Comparison of ENCODE assay signal across 8 cellular contexts in genomic region chr11:68271023-68271780, GRCh38. TPM values are rescaled to one million over a fixed set of nuclear protein-coding genes. Genes with fewer than 3 reads are reported as not detected.
A peak's percentile ranks its signal among the peaks of the same experiment; 100 is the strongest.
DNase-seq lines count a peak whose midpoint lies in the region; ATAC-seq, FAIRE-seq and TF ChIP-seq lines count a peak whose summit lies in the region.

No MANE protein-coding gene starts in this region.

- peaks cover 15% of the 10 kb centered on the region for H3K36me3 ChIP-seq in BJ (ENCODE audit: control insufficient read depth, insufficient read depth, low read length)
- H3K36me3 ChIP-seq in stomach smooth muscle (ENCODE audit: control insufficient read depth in 2 of 2, insufficient read depth in 2 of 2, low read length in 2 of 2) = peaks cover 15 to 17% of the 10 kb centered on the region in 2 donors

- peak overlapping the region; percentile 89 for H3K27ac ChIP-seq in stomach smooth muscle (ENCODE audit: low read length)

- H3K9me3 ChIP-seq in stomach smooth muscle (ENCODE audit: control insufficient read depth in 2 of 2, low read length in 2 of 2) = no peaks in the 10 kb centered on the region

- no peaks in the 10 kb centered on the region for H3K9me3 Mint-ChIP-seq in natural killer cell treated with Interleukin-12 subunit alpha and Interleukin-12 subunit beta and Interleukin-15 and Interleukin-18, amount 100 ng/mL, for 72 hours

- peaks cover 4% of the 10 kb centered on the region for H3K36me3 Mint-ChIP-seq in natural killer cell treated with Interleukin-12 subunit alpha and Interleukin-12 subunit beta and Interleukin-15 and Interleukin-18, amount 100 ng/mL, for 72 hours

- peak overlapping the region; percentile 89 for H3K4me3 Mint-ChIP-seq in natural killer cell treated with Interleukin-12 subunit alpha and Interleukin-12 subunit beta and Interleukin-15 and Interleukin-18, amount 100 ng/mL, for 72 hours

- no peak for FAIRE-seq in GM19239 (lab: Jason Lieb, UNC)
- no peak for FAIRE-seq in HTR-8/SVneo (lab: Jason Lieb, UNC)

- H3K9ac ChIP-seq in stomach smooth muscle (ENCODE audit: low read length in 2 of 2) = peak overlapping the region; percentile 85 to 94

- peaks cover 19% of the 10 kb centered on the region for H3K4me1 ChIP-seq in stomach smooth muscle (ENCODE audit: control insufficient read depth, insufficient read depth, low read length)

- peaks cover 29 to 35% of the 10 kb centered on the region in 2 donors for H3K4me1 Mint-ChIP-seq in natural killer cell treated with Interleukin-12 subunit alpha and Interleukin-12 subunit beta and Interleukin-15 and Interleukin-18, amount 100 ng/mL, for 72 hours (ENCODE audit: low read depth in 2 of 2)

- no peak for DNase-seq in BJ (ENCODE audit: low read depth)
- peak; percentile 57 for DNase-seq in GM19239 (ENCODE audit: insufficient read length, low spot score)
- DNase-seq in HTR-8/SVneo (ENCODE audit: insufficient read length, low spot score) = peak; percentile 91
- DNase-seq in OCI-M1 (lab: John Stamatoyannopoulos, UW) = peak; percentile 99
- DNase-seq in activated T-cell treated with anti-CD3 and anti-CD28 coated beads, Interleukin-2, amount 50 U/mL, for 48 hours = peak; percentile 72 to 73
- DNase-seq in fibroblast of mammary gland (ENCODE audit: low read depth) = peak; percentile 74
- DNase-seq in natural killer cell treated with Interleukin-12 subunit alpha and Interleukin-12 subunit beta and Interleukin-15 and Interleukin-18, amount 100 ng/mL, for 72 hours (ENCODE audit: low spot score) = no peak

- peak overlapping the region; percentile 88 to 93 for H3K27ac Mint-ChIP-seq in natural killer cell treated with Interleukin-12 subunit alpha and Interleukin-12 subunit beta and Interleukin-15 and Interleukin-18, amount 100 ng/mL, for 72 hours

- CTCF ChIA-PET in BJ (lab: Yijun Ruan, JAX) = interaction anchor here (0.7 to 3.0 kb wide), 15 partner anchors 11 to 170 kb away, joined by 3 to 28 read pairs (median 4); no protein-coding TSS in a partner anchor

- ATAC-seq in natural killer cell treated with Interleukin-12 subunit alpha and Interleukin-12 subunit beta and Interleukin-15 and Interleukin-18, amount 100 ng/mL, for 72 hours = peak; percentile 54 to 59

- peak; percentile 69 for TF ChIP-seq CTCF in BJ (IDR thresholded peaks at IDR 0.05; ENCODE audit: insufficient read depth, low read depth, low read length)
- peak; percentile 53 for TF ChIP-seq CTCF in fibroblast of mammary gland (conservative IDR thresholded peaks at IDR 0.05; ENCODE audit: control insufficient read depth, insufficient read depth, low read depth, low read length)

- no peaks in the 10 kb centered on the region for H3K27me3 ChIP-seq in BJ (ENCODE audit: control insufficient read depth, insufficient read depth, low read length)
- H3K27me3 ChIP-seq in stomach smooth muscle (ENCODE audit: control insufficient read depth in 1 of 2, insufficient read depth in 2 of 2, low read length in 2 of 2) = no peaks in the 10 kb centered on the region

- POLR2A ChIA-PET in BJ (lab: Charles Lee) = interaction anchor here (0.5 to 1.0 kb wide), 3 partner anchors 49 to 102 kb away, joined by 3 to 5 read pairs (median 3); no protein-coding TSS in a partner anchor

- H3K4me3 ChIP-seq in BJ (ENCODE audit: low read depth, low read length) = peak overlapping the region; percentile 98
- H3K4me3 ChIP-seq in fibroblast of mammary gland (ENCODE audit: control insufficient read depth, low read depth, low read length) = peak overlapping the region; percentile 92
- peak overlapping the region; percentile 68 to 93 for H3K4me3 ChIP-seq in stomach smooth muscle (ENCODE audit: low read length in 2 of 2)

- H3K27me3 Mint-ChIP-seq in natural killer cell treated with Interleukin-12 subunit alpha and Interleukin-12 subunit beta and Interleukin-15 and Interleukin-18, amount 100 ng/mL, for 72 hours = no peaks in the 10 kb centered on the region

RNA-seq across cellular contexts. Expression of gene C11orf24, which starts 0.6 kb away (rescaled TPM):
- polyA plus RNA-seq in BJ (2011; rRNA removed) = 64.3 and 97.3 TPM in 2 replicates
- 78.2 and 94.5 TPM in 2 replicates for polyA minus RNA-seq in BJ (2011; rRNA and poly(A)+ RNA removed)
- total RNA-seq in natural killer cell treated with Interleukin-12 subunit alpha and Interleukin-12 subunit beta and Interleukin-15 and Interleukin-18, amount 100 ng/mL, for 72 hours = 10 to 100 TPM; 43.0 to 64.8 TPM

RNA-seq across cellular contexts. Expression of gene LRP5, which starts 41.2 kb away (rescaled TPM):
- polyA plus RNA-seq in BJ (2011; rRNA removed) = 7.0 and 11.5 TPM in 2 replicates
- polyA minus RNA-seq in BJ (2011; rRNA and poly(A)+ RNA removed) = 13.7 and 18.2 TPM in 2 replicates
- total RNA-seq in natural killer cell treated with Interleukin-12 subunit alpha and Interleukin-12 subunit beta and Interleukin-15 and Interleukin-18, amount 100 ng/mL, for 72 hours = 1 to 10 TPM in 1 of 2 donors, under 1 TPM in 1; 0.93 to 2.1 TPM

RNA-seq across cellular contexts. Expression of gene KMT5B, which starts 58.1 kb away (rescaled TPM):
- polyA plus RNA-seq in BJ (2011; rRNA removed) = 7.3 and 13.2 TPM in 2 replicates
- 7.9 and 13.6 TPM in 2 replicates for polyA minus RNA-seq in BJ (2011; rRNA and poly(A)+ RNA removed)
- 10 to 100 TPM; 30.6 to 34.4 TPM for total RNA-seq in natural killer cell treated with Interleukin-12 subunit alpha and Interleukin-12 subunit beta and Interleukin-15 and Interleukin-18, amount 100 ng/mL, for 72 hours

Comparison
In these comparisons a context has a peak if more than half of its experiments do, and no peak if none do; other contexts are left out.
1. DNase-seq: peak in GM19239 (single experiment), HTR-8/SVneo (single experiment), OCI-M1 (single experiment), activated T-cell treated with anti-CD3 and anti-CD28 coated beads, Interleukin-2, amount 50 U/mL, for 48 hours (2 of 2) and fibroblast of mammary gland (single experiment); none in BJ (single experiment) and natural killer cell treated with Interleukin-12 subunit alpha and Interleukin-12 subunit beta and Interleukin-15 and Interleukin-18, amount 100 ng/mL, for 72 hours (single experiment).
2. Peak in every context shown above with its lines, with median percentiles within 50 percentile points of each other: H3K4me3 ChIP-seq.